Comparison of ENCODE assay signal across 16 cellular contexts in the genomic region with DNA sequence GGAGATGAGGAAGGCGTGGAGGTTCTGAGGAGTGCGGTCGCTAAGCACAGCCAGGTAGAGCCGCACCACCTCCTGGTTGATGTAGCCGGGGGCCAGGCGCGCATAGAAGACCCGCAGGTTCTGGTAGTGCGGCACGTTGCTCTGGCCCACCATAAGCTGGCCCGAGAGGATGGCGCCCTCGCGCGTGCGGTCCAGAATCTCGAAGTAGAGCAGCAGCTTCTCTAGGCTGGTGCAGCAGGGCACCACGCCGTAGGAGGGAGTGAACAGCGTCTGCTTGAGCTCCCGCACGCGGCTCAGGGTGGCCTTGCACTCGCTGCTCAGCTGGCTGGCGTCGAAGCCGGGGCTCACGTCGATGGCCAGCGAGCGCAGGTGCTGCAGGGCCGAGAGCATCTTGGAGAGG.
"Had no signal": no experiment of that assay in that cellular context is flagged by ENCODE, and none has a peak within 500 bp of the region (broad histone marks: within the 10 kb centered on the region; RNA-seq: fewer than 3 reads in every experiment).

No MANE protein-coding gene starts in this region.

- H3K4me3 ChIP-seq: psoas muscle, right lobe of liver, stomach, thoracic aorta, transverse colon had no signal

- H3K27me3 Mint-ChIP-seq: dendritic cell treated with granulocyte-macrophage colony-stimulating factor and Interleukin-4, amounts not matched to agents 40 ng/mL and 50 ng/mL, for 4 days; naive B cell had no signal

- H3K36me3 Mint-ChIP-seq: naive B cell had no signal

- H3K9me3 Mint-ChIP-seq: dendritic cell treated with granulocyte-macrophage colony-stimulating factor and Interleukin-4, amounts not matched to agents 40 ng/mL and 50 ng/mL, for 4 days; naive B cell had no signal

- H3K4me3 Mint-ChIP-seq: dendritic cell treated with granulocyte-macrophage colony-stimulating factor and Interleukin-4, amounts not matched to agents 40 ng/mL and 50 ng/mL, for 4 days; naive B cell had no signal

- ATAC-seq: foreskin keratinocyte, left colon, left ventricle myocardium superior, psoas muscle, right lobe of liver had no signal

- H3K27ac ChIP-seq: foreskin keratinocyte, neutrophil, psoas muscle, right lobe of liver, stomach, thoracic aorta, transverse colon had no signal

- H3K27me3 ChIP-seq: foreskin keratinocyte, neutrophil, right lobe of liver, stomach, transverse colon had no signal

- H3K9me3 ChIP-seq: neutrophil, psoas muscle, right lobe of liver, stomach, thoracic aorta, transverse colon had no signal

- DNase-seq: erythroblast; foreskin keratinocyte; left colon; left ventricle myocardium superior; mesendoderm; naive B cell; psoas muscle; retina; right lobe of liver; stimulated activated naive CD4-positive, alpha-beta T cell; stomach; substantia nigra; transverse colon had no signal

- H3K4me1 ChIP-seq: foreskin keratinocyte, psoas muscle, transverse colon had no signal
